ENCODE assay signal across 16 cellular contexts in genomic region chr2:128369626-128370467, GRCh38. TPM values are rescaled to one million over a fixed set of nuclear protein-coding genes. Genes with fewer than 3 reads are reported as not detected.
A peak's percentile ranks its signal among the peaks of the same experiment; 100 is the strongest.
DNase-seq lines count a peak whose midpoint lies in the region; ATAC-seq and TF ChIP-seq lines count a peak whose summit lies in the region.
"Had no signal": no experiment of that assay in that cellular context is flagged by ENCODE, and none has a peak within 500 bp of the region (broad histone marks: within the 10 kb centered on the region; RNA-seq: fewer than 3 reads in every experiment).

No MANE protein-coding gene starts in this region.

- peak overlapping the region; percentile 37 for H3K9ac ChIP-seq in NT2/D1 (ENCODE audit: insufficient read length, low read depth)

- H3K36me3 ChIP-seq in NT2/D1 (ENCODE audit: insufficient read depth, insufficient read length, low read length) = no peaks in the 10 kb centered on the region

- H3K27me3 Mint-ChIP-seq in mesothelial cell of epicardium (ENCODE audit: low read depth) = no peaks in the 10 kb centered on the region
- H3K27me3 Mint-ChIP-seq: B cell had no signal

- no peak overlapping the region for H3K4me3 ChIP-seq in NT2/D1 (ENCODE audit: insufficient read length, low read depth)
- H3K4me3 ChIP-seq: lung had no signal

- H3K27me3 ChIP-seq in NT2/D1 (ENCODE audit: insufficient read depth, insufficient read length) = peaks cover 3% of the 10 kb centered on the region

- no peaks in the 10 kb centered on the region for H3K36me3 Mint-ChIP-seq in mesothelial cell of epicardium
- H3K36me3 Mint-ChIP-seq: activated naive CD4-positive, alpha-beta T cell treated with anti-CD3 and anti-CD28 coated beads, Interleukin-2, amount 50 U/mL, for 72 hours had no signal

- no peak for TF ChIP-seq CTCF in mesothelial cell of epicardium (IDR thresholded peaks at IDR 0.05; ENCODE audit: unreplicated experiment)

- DNase-seq in NT2/D1 (ENCODE audit: low read depth, low spot score) (no peak), mesothelial cell of epicardium (ENCODE audit: low spot score in 2 of 2, unreplicated experiment in 2 of 2) (no peak), activated T-cell treated with anti-CD3 and anti-CD28 coated beads for 4 hours (no peak), HT-29 (ENCODE audit: low spot score) (no peak)
- DNase-seq: activated CD4-positive, alpha-beta T cell treated with anti-CD3 and anti-CD28 coated beads, Interleukin-2, amount 50 U/mL, for 1 hour; effector CD8-positive, alpha-beta T cell; GF-D8; HCEC 1CT; MV-4-11; NCI-H82 had no signal

- ATAC-seq in HG02642 (IDR thresholded peaks at IDR 0.05; ENCODE audit: poor library complexity, unreplicated experiment) = no peak
- ATAC-seq: activated naive CD4-positive, alpha-beta T cell treated with anti-CD3 and anti-CD28 coated beads, Interleukin-2, amount 50 U/mL, for 72 hours had no signal

- H3K4me1 Mint-ChIP-seq in mesothelial cell of epicardium = peaks cover 56% of the 10 kb centered on the region
- H3K4me1 Mint-ChIP-seq: B cell had no signal

- H3K4me1 ChIP-seq in NT2/D1 (ENCODE audit: insufficient read depth, insufficient read length) = peaks cover 32% of the 10 kb centered on the region

- no peak overlapping the region for H3K4me3 Mint-ChIP-seq in mesothelial cell of epicardium
- H3K4me3 Mint-ChIP-seq: B cell had no signal

- H3K27ac Mint-ChIP-seq in mesothelial cell of epicardium = peak overlapping the region; percentile 88
- H3K27ac Mint-ChIP-seq: activated naive CD4-positive, alpha-beta T cell treated with anti-CD3 and anti-CD28 coated beads, Interleukin-2, amount 50 U/mL, for 72 hours; B cell had no signal

- H3K27ac ChIP-seq in cingulate gyrus (ENCODE audit: low read depth, low read length) (peak overlapping the region; percentile 29), temporal lobe (ENCODE audit: low read depth, low read length) (peak overlapping the region; percentile 22)

- H3K9me3 ChIP-seq in NT2/D1 (ENCODE audit: insufficient read depth, low read length) = no peaks in the 10 kb centered on the region

- no peaks in the 10 kb centered on the region for H3K9me3 Mint-ChIP-seq in mesothelial cell of epicardium
- H3K9me3 Mint-ChIP-seq: activated naive CD4-positive, alpha-beta T cell treated with anti-CD3 and anti-CD28 coated beads, Interleukin-2, amount 50 U/mL, for 72 hours had no signal

RNA-seq across cellular contexts. Expression of gene HS6ST1, which starts 51.2 kb away (rescaled TPM):
- 139 to 141 TPM (median 141 TPM) in 3 replicates for total RNA-seq in mesothelial cell of epicardium
- total RNA-seq in temporal lobe = 48.7 TPM
- 17.6 and 17.7 TPM in 2 replicates for total RNA-seq in HT-29 (2014; rRNA removed; shearing (Covaris generic))
